1 cellular context compared by ENCODE assay signal in genomic region chr14:105485720-105486332, GRCh38.
TF ChIP-seq lines count a peak whose summit lies in the region.

No MANE protein-coding gene starts in this region.

TF ChIP-seq in K562, 482 proteins besides CTCF, POLR2A, EP300 and RAD21 (continued from another document):
- TF ChIP-seq, protein P1, sequence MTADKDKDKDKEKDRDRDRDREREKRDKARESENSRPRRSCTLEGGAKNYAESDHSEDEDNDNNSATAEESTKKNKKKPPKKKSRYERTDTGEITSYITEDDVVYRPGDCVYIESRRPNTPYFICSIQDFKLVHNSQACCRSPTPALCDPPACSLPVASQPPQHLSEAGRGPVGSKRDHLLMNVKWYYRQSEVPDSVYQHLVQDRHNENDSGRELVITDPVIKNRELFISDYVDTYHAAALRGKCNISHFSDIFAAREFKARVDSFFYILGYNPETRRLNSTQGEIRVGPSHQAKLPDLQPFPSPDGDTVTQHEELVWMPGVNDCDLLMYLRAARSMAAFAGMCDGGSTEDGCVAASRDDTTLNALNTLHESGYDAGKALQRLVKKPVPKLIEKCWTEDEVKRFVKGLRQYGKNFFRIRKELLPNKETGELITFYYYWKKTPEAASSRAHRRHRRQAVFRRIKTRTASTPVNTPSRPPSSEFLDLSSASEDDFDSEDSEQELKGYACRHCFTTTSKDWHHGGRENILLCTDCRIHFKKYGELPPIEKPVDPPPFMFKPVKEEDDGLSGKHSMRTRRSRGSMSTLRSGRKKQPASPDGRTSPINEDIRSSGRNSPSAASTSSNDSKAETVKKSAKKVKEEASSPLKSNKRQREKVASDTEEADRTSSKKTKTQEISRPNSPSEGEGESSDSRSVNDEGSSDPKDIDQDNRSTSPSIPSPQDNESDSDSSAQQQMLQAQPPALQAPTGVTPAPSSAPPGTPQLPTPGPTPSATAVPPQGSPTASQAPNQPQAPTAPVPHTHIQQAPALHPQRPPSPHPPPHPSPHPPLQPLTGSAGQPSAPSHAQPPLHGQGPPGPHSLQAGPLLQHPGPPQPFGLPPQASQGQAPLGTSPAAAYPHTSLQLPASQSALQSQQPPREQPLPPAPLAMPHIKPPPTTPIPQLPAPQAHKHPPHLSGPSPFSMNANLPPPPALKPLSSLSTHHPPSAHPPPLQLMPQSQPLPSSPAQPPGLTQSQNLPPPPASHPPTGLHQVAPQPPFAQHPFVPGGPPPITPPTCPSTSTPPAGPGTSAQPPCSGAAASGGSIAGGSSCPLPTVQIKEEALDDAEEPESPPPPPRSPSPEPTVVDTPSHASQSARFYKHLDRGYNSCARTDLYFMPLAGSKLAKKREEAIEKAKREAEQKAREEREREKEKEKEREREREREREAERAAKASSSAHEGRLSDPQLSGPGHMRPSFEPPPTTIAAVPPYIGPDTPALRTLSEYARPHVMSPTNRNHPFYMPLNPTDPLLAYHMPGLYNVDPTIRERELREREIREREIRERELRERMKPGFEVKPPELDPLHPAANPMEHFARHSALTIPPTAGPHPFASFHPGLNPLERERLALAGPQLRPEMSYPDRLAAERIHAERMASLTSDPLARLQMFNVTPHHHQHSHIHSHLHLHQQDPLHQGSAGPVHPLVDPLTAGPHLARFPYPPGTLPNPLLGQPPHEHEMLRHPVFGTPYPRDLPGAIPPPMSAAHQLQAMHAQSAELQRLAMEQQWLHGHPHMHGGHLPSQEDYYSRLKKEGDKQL (CRISPR knock-in tag; IDR thresholded peaks at IDR 0.05; ENCODE audit: borderline replicate concordance) = 0 out of 2 replicates have a peak, but pooled peaks have one; percentile 36
